In genomic region chr13:79626924-79627323, GRCh38 we compare ENCODE assay signal across 34 cellular contexts.
"Had no signal": no experiment of that assay in that cellular context is flagged by ENCODE, and none has a peak within 500 bp of the region (broad histone marks: within the 10 kb centered on the region; RNA-seq: fewer than 3 reads in every experiment).

No MANE protein-coding gene starts in this region.

- H3K27ac Mint-ChIP-seq: activated CD4-positive, alpha-beta T cell treated with anti-CD3 and anti-CD28 coated beads, Interleukin-2, amount 10 ng/mL, durations not matched to agents 24 days and 14 days; activated CD8-positive, alpha-beta T cell treated with anti-CD3 and anti-CD28 coated beads for 36 hours; activated naive CD4-positive, alpha-beta T cell treated with anti-CD3 and anti-CD28 coated beads, Interleukin-2, amount 50 U/mL, for 24 hours; activated naive CD8-positive, alpha-beta T cell treated with anti-CD3 and anti-CD28 coated beads, Interleukin-2, amount 10 ng/mL, durations not matched to agents 7 days and 5 days; activated T-cell treated with anti-CD3 and anti-CD28 coated beads, Interleukin-2, amount 50 U/mL, for 72 hours; activated T-helper 2 cell treated with anti-CD3 and anti-CD28 coated beads, Interferon-gamma antibody, Interleukin-2, Interleukin-4, amounts not matched to agents 10 μg/mL and 5 μg/mL and 100 μg/mL, durations not matched to agents 14 hours and 24 hours and 36 hours; T-helper 1 cell treated with Interleukin-12 subunit alpha and Interleukin-12 subunit beta and Interleukin-4 antibody, amounts not matched to agents 30 μg/mL and 1 μg/mL, for 36 hours; T-helper 2 cell treated with Interferon-gamma antibody and Interleukin-4, amounts not matched to agents 5 μg/mL and 100 μg/mL, for 36 hours had no signal

- H3K9me3 ChIP-seq: ascending aorta, body of pancreas, MG63, Peyer's patch, SJSA1, SK-N-SH had no signal

- H3K4me1 ChIP-seq: ascending aorta, Peyer's patch, SJSA1 had no signal

- DNase-seq: activated CD4-positive, alpha-beta T cell treated with anti-CD3 and anti-CD28 coated beads, Interleukin-2, amount 10 ng/mL, durations not matched to agents 24 days and 14 days; activated CD4-positive, alpha-beta T cell treated with anti-CD3 and anti-CD28 coated beads, Interleukin-2, amount 50 U/mL, for 4 hours; activated CD8-positive, alpha-beta T cell treated with anti-CD3 and anti-CD28 coated beads for 36 hours; activated gamma-delta T cell; activated naive CD4-positive, alpha-beta T cell treated with Interleukin-2 at 50 U/mL for 16 hours; activated naive CD8-positive, alpha-beta T cell treated with anti-CD3 and anti-CD28 coated beads, Interleukin-2, amount 10 ng/mL, durations not matched to agents 7 days and 5 days; activated T-cell treated with anti-CD3 and anti-CD28 coated beads, Interleukin-2, amount 50 U/mL, for 1 hour; activated T-cell treated with anti-CD3 and anti-CD28 coated beads, Interleukin-2, amount 50 U/mL, for 72 hours; amygdala; body of pancreas; central memory CD4-positive, alpha-beta T cell; Karpas-422; KBM-7; MG63; NCI-H1048; NCI-H1105 treated with DMSO at 0.1 percent for 48 hours; NCI-H1436; NCI-H1694 treated with DMSO at 0.1 percent for 48 hours; NCI-H2029; NCI-H510A; NCI-H526; NCI-H748 treated with DMSO at 0.1 percent for 48 hours; NK-92 treated with Interleukin-12 subunit alpha and Interleukin-12 subunit beta, amount 100 ng/mL, for 24 hours; PC-3; Peyer's patch; RPMI8226; SHP77 treated with DMSO at 0.1 percent for 48 hours; SK-N-SH had no signal

- H3K4me3 ChIP-seq: ascending aorta, body of pancreas, MG63, Peyer's patch, SJSA1 had no signal

- H3K27ac ChIP-seq: ascending aorta, body of pancreas, Peyer's patch, SJSA1 had no signal

- H3K9ac ChIP-seq: SK-N-SH had no signal

- H3K4me3 Mint-ChIP-seq: activated CD4-positive, alpha-beta T cell treated with anti-CD3 and anti-CD28 coated beads, Interleukin-2, amount 10 ng/mL, durations not matched to agents 24 days and 14 days; activated CD8-positive, alpha-beta T cell treated with anti-CD3 and anti-CD28 coated beads for 36 hours; activated naive CD4-positive, alpha-beta T cell treated with anti-CD3 and anti-CD28 coated beads, Interleukin-2, amount 50 U/mL, for 24 hours; activated naive CD8-positive, alpha-beta T cell treated with anti-CD3 and anti-CD28 coated beads, Interleukin-2, amount 10 ng/mL, durations not matched to agents 7 days and 5 days; activated T-cell treated with anti-CD3 and anti-CD28 coated beads, Interleukin-2, amount 50 U/mL, for 72 hours; T-helper 1 cell treated with Interleukin-12 subunit alpha and Interleukin-12 subunit beta and Interleukin-4 antibody, amounts not matched to agents 30 μg/mL and 1 μg/mL, for 36 hours; T-helper 2 cell treated with Interferon-gamma antibody and Interleukin-4, amounts not matched to agents 5 μg/mL and 100 μg/mL, for 36 hours had no signal

- H3K36me3 ChIP-seq: ascending aorta, MG63, Peyer's patch, SJSA1 had no signal

- H3K4me1 Mint-ChIP-seq: activated CD4-positive, alpha-beta T cell treated with anti-CD3 and anti-CD28 coated beads, Interleukin-2, amount 10 ng/mL, durations not matched to agents 24 days and 14 days; activated naive CD4-positive, alpha-beta T cell treated with anti-CD3 and anti-CD28 coated beads, Interleukin-2, amount 50 U/mL, for 24 hours; activated naive CD8-positive, alpha-beta T cell treated with anti-CD3 and anti-CD28 coated beads, Interleukin-2, amount 10 ng/mL, durations not matched to agents 7 days and 5 days had no signal

- H3K4me2 ChIP-seq: SK-N-SH had no signal

- H3K27me3 ChIP-seq: ascending aorta, body of pancreas, MG63, Peyer's patch, SJSA1 had no signal

- H3K36me3 Mint-ChIP-seq: activated naive CD4-positive, alpha-beta T cell treated with anti-CD3 and anti-CD28 coated beads, Interleukin-2, amount 50 U/mL, for 24 hours; activated naive CD8-positive, alpha-beta T cell treated with anti-CD3 and anti-CD28 coated beads, Interleukin-2, amount 10 ng/mL, durations not matched to agents 7 days and 5 days had no signal

- H3K9me3 Mint-ChIP-seq: activated CD4-positive, alpha-beta T cell treated with anti-CD3 and anti-CD28 coated beads, Interleukin-2, amount 10 ng/mL, durations not matched to agents 24 days and 14 days; activated CD8-positive, alpha-beta T cell treated with anti-CD3 and anti-CD28 coated beads for 36 hours; activated naive CD4-positive, alpha-beta T cell treated with anti-CD3 and anti-CD28 coated beads, Interleukin-2, amount 50 U/mL, for 24 hours; activated naive CD8-positive, alpha-beta T cell treated with anti-CD3 and anti-CD28 coated beads, Interleukin-2, amount 10 ng/mL, durations not matched to agents 7 days and 5 days; activated T-cell treated with anti-CD3 and anti-CD28 coated beads, Interleukin-2, amount 50 U/mL, for 72 hours; activated T-helper 2 cell treated with anti-CD3 and anti-CD28 coated beads, Interferon-gamma antibody, Interleukin-2, Interleukin-4, amounts not matched to agents 10 μg/mL and 5 μg/mL and 100 μg/mL, durations not matched to agents 14 hours and 24 hours and 36 hours; T-helper 1 cell treated with Interleukin-12 subunit alpha and Interleukin-12 subunit beta and Interleukin-4 antibody, amounts not matched to agents 30 μg/mL and 1 μg/mL, for 36 hours; T-helper 2 cell treated with Interferon-gamma antibody and Interleukin-4, amounts not matched to agents 5 μg/mL and 100 μg/mL, for 36 hours had no signal
